1 cellular context compared by ENCODE assay signal in the genomic region with DNA sequence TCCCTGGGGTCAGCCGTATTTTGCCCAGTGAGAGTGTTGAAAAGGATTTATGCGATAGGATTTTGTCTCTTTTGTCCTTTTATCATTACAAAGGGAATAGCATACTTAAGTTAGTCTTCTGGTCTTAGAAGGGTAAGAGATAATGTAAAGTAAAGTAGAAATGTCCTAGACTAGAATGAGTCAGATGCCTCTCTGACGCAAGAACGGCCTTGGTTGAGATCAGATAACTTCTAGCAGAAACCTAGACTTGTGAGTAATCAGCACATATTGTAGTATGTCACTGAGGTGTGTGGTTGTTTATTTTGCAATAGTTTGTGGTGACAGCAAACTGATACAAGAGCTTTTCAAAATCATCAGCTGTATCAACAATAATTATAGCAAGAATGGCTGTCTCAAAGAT.
TF ChIP-seq lines count a peak whose summit lies in the region.

No MANE protein-coding gene starts in this region.

TF ChIP-seq in K562, 482 proteins besides CTCF, POLR2A, EP300 and RAD21 (continued from another document):
- TF ChIP-seq, protein P1, sequence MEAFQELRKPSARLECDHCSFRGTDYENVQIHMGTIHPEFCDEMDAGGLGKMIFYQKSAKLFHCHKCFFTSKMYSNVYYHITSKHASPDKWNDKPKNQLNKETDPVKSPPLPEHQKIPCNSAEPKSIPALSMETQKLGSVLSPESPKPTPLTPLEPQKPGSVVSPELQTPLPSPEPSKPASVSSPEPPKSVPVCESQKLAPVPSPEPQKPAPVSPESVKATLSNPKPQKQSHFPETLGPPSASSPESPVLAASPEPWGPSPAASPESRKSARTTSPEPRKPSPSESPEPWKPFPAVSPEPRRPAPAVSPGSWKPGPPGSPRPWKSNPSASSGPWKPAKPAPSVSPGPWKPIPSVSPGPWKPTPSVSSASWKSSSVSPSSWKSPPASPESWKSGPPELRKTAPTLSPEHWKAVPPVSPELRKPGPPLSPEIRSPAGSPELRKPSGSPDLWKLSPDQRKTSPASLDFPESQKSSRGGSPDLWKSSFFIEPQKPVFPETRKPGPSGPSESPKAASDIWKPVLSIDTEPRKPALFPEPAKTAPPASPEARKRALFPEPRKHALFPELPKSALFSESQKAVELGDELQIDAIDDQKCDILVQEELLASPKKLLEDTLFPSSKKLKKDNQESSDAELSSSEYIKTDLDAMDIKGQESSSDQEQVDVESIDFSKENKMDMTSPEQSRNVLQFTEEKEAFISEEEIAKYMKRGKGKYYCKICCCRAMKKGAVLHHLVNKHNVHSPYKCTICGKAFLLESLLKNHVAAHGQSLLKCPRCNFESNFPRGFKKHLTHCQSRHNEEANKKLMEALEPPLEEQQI (IDR thresholded peaks at IDR 0.05), result peak; percentile 24; the same call in 1 of the 2 replicates
- TF ChIP-seq RBM17 (IDR thresholded peaks at IDR 0.05; ENCODE audit: borderline replicate concordance, low read depth, low read length) (no peak), SAFB2 (IDR thresholded peaks at IDR 0.05; ENCODE audit: borderline replicate concordance, low read depth, low read length, severe bottlenecking) (no peak), SOX6 (IDR thresholded peaks at IDR 0.05) (peak; percentile 77), SMARCA4 (IDR thresholded peaks at IDR 0.05) (peak; percentile 70; the same call in 1 of the 2 replicates), HNRNPUL1 (IDR thresholded peaks at IDR 0.05; ENCODE audit: low read length) (no peak), MITF (IDR thresholded peaks at IDR 0.05) (no peak), PCBP1 (IDR thresholded peaks at IDR 0.05; ENCODE audit: low read depth, low read length, poor library complexity, severe bottlenecking) (no peak), TGIF2 (CRISPR knock-in tag; IDR thresholded peaks at IDR 0.05) (no peak), SMAD2 (IDR thresholded peaks at IDR 0.05; ENCODE audit: low read depth, low read length) (no peak), ESRRA (IDR thresholded peaks at IDR 0.05; ENCODE audit: borderline replicate concordance, low read depth) (peak; percentile 77), POLR3A (IDR thresholded peaks at IDR 0.05; ENCODE audit: borderline replicate concordance, extremely low read depth, insufficient read depth, insufficient read length) (no peak), CEBPG (CRISPR knock-in tag; IDR thresholded peaks at IDR 0.05) (peak; percentile 38; the same call in 1 of the 2 replicates), CEBPG (tag; conservative IDR thresholded peaks at IDR 0.05 in 1 of 2, IDR thresholded peaks at IDR 0.05 in 1 of 2) (peak; percentile 86 to 88), ZNF184 (CRISPR knock-in tag; IDR thresholded peaks at IDR 0.05) (no peak), NR2C1 (IDR thresholded peaks at IDR 0.05) (0 out of 2 replicates have a peak, but pooled peaks have one; percentile 29), NR2C1 (tag; IDR thresholded peaks at IDR 0.05) (no peak), GATA2 (CRISPR knock-in tag; IDR thresholded peaks at IDR 0.05) (no peak), ATF3 (IDR thresholded peaks at IDR 0.05) (peak; percentile 88), ATF3 (CRISPR knock-in tag; conservative IDR thresholded peaks at IDR 0.05) (no peak), CBFA2T3 (IDR thresholded peaks at IDR 0.05) (peak; percentile 43), SIX5 (IDR thresholded peaks at IDR 0.05; ENCODE audit: borderline replicate concordance in 1 of 2, insufficient read depth in 1 of 2, low read depth in 1 of 2, low read length in 2 of 2) (no peak), ZNF408 (CRISPR knock-in tag; IDR thresholded peaks at IDR 0.05; ENCODE audit: low read depth) (no peak), ATF4 (CRISPR knock-in tag; IDR thresholded peaks at IDR 0.05) (peak; percentile 46; the same call in 1 of the 2 replicates), SMAD1 (IDR thresholded peaks at IDR 0.05; ENCODE audit: low read depth, low read length, partially characterized antibody) (no peak), RFX1 (IDR thresholded peaks at IDR 0.05) (no peak), POLR2H (tag; IDR thresholded peaks at IDR 0.05; ENCODE audit: low read depth) (no peak), CREM (IDR thresholded peaks at IDR 0.05; ENCODE audit: low read depth) (peak; percentile 70), HMBOX1 (IDR thresholded peaks at IDR 0.05) (peak; percentile 91), NCOA4 (IDR thresholded peaks at IDR 0.05; ENCODE audit: partially characterized antibody) (no peak), BDP1 (IDR thresholded peaks at IDR 0.05; ENCODE audit: insufficient read depth, insufficient read length) (no peak), CCNT2 (IDR thresholded peaks at IDR 0.05; ENCODE audit: borderline replicate concordance, extremely low read depth, insufficient read length, low read depth, low read length) (no peak), ZNF717 (CRISPR knock-in tag; IDR thresholded peaks at IDR 0.05) (no peak), ZNF830 (CRISPR knock-in tag; IDR thresholded peaks at IDR 0.05) (no peak), SMARCB1 (IDR thresholded peaks at IDR 0.05; ENCODE audit: insufficient read length, low read depth) (no peak), DPF2 (IDR thresholded peaks at IDR 0.05) (peak; percentile 71), ZBTB1 (CRISPR knock-in tag; IDR thresholded peaks at IDR 0.05; ENCODE audit: borderline replicate concordance, low read depth) (no peak), FOS (IDR thresholded peaks at IDR 0.05; ENCODE audit: extremely low read depth, insufficient read length) (peak; percentile 4), MBD1 (CRISPR knock-in tag; IDR thresholded peaks at IDR 0.05) (no peak), MLLT1 (IDR thresholded peaks at IDR 0.05) (no peak), ELF2 (CRISPR knock-in tag; IDR thresholded peaks at IDR 0.05) (no peak), ATF1 (CRISPR knock-in tag; IDR thresholded peaks at IDR 0.05) (no peak), ATF1 (tag; IDR thresholded peaks at IDR 0.05) (peak; percentile 63), ZNF316 (IDR thresholded peaks at IDR 0.05) (0 out of 2 replicates have a peak, but pooled peaks have one; percentile 8), STAG1 (CRISPR knock-in tag; IDR thresholded peaks at IDR 0.05; ENCODE audit: borderline replicate concordance) (no peak)
